In the genomic region with DNA sequence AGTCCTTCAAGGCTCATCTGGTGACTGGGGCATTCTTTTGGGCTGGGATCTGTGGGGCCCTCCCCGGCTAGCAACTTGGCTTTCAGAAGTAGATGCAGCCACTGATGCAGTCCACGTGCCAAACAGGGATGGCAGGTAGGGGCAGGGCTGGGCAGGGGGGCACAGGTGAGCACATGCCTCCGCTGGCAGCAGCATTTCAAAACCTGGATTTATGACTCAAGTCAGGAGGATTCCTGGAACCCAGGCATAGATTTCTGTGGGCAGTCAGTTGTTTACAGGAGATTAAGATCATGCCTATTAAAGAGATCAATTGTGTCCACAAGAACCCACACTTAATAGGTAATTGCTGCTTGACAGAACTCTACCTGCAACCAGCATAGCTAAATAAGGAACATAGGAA, we compare ENCODE assay signal across 18 cellular contexts. TPM values are rescaled to one million over a fixed set of nuclear protein-coding genes. Genes with fewer than 3 reads are reported as not detected.
"Had no signal": no experiment of that assay in that cellular context is flagged by ENCODE, and none has a peak within 500 bp of the region (broad histone marks: within the 10 kb centered on the region; RNA-seq: fewer than 3 reads in every experiment).

No MANE protein-coding gene starts in this region.

- ATAC-seq: activated CD4-positive, CD25-positive, alpha-beta regulatory T cell treated with anti-CD3 and anti-CD28 coated beads, Interleukin-2, amount 50 U/mL, for 24 hours had no signal

- H3K36me3 Mint-ChIP-seq: immature natural killer cell had no signal

- H3K36me3 ChIP-seq: adrenal gland had no signal

- H3K4me1 ChIP-seq: testis had no signal

- H3K27ac Mint-ChIP-seq: immature natural killer cell; stimulated activated naive CD8-positive, alpha-beta T cell treated with anti-CD3 and anti-CD28 coated beads, Interleukin-15, Interleukin-2, amounts not matched to agents 100 ng/mL and 50 ng/mL, for 24 hours had no signal

- H3K9me3 Mint-ChIP-seq: central memory CD8-positive, alpha-beta T cell; immature natural killer cell; stimulated activated naive CD8-positive, alpha-beta T cell treated with anti-CD3 and anti-CD28 coated beads, Interleukin-15, Interleukin-2, amounts not matched to agents 100 ng/mL and 50 ng/mL, for 24 hours had no signal

- H3K27me3 ChIP-seq: testis had no signal

- H3K9me3 ChIP-seq: adrenal gland, testis had no signal

- DNase-seq: activated naive CD4-positive, alpha-beta T cell treated with anti-CD3 and anti-CD28 coated beads, Interleukin-2, amount 50 U/mL, for 16 hours; activated T-cell treated with anti-CD3 and anti-CD28 coated beads, Interleukin-2, amount 50 U/mL, for 1 hour; adrenal gland; cortex of kidney; effector memory CD4-positive, alpha-beta T cell; glutamatergic neuron; immature natural killer cell; stimulated activated CD4-positive, alpha-beta T cell treated with anti-CD3 and anti-CD28 coated beads, Interleukin-4, amount 100 ng/mL, for 1 hour; testis had no signal

- H3K4me3 Mint-ChIP-seq: central memory CD8-positive, alpha-beta T cell; immature natural killer cell; stimulated activated naive CD8-positive, alpha-beta T cell treated with anti-CD3 and anti-CD28 coated beads, Interleukin-15, Interleukin-2, amounts not matched to agents 100 ng/mL and 50 ng/mL, for 24 hours had no signal

- H3K4me3 ChIP-seq: adrenal gland, testis had no signal

- H3K4me1 Mint-ChIP-seq: central memory CD8-positive, alpha-beta T cell; immature natural killer cell had no signal

- H3K27ac ChIP-seq: adrenal gland, testis had no signal

RNA-seq across cellular contexts. Expression of gene HABP2, which starts 0.8 kb away (rescaled TPM):
- total RNA-seq: mesenteric fat pad; osteoblast; T-helper 2 cell treated with Interferon-gamma antibody and Interleukin-4, amounts not matched to agents 100 ng/mL and 5 ng/mL, for 36 hours; urinary bladder had no signal
- polyA plus RNA-seq: esophagus, immature natural killer cell, neural cell had no signal
